In genomic region chr3:106068386-106068785, GRCh38 we compare ENCODE assay signal across 12 cellular contexts.
DNase-seq lines count a peak whose midpoint lies in the region; ATAC-seq and TF ChIP-seq lines count a peak whose summit lies in the region.
"Had no signal": no experiment of that assay in that cellular context is flagged by ENCODE, and none has a peak within 500 bp of the region (broad histone marks: within the 10 kb centered on the region; RNA-seq: fewer than 3 reads in every experiment).

No MANE protein-coding gene starts in this region.

- H3K4me3 Mint-ChIP-seq in natural killer cell = peak overlapping the region; percentile 73

- no peaks in the 10 kb centered on the region for H3K36me3 ChIP-seq in MG63
- H3K36me3 ChIP-seq in mammary epithelial cell (ENCODE audit: insufficient read depth, low read length) = no peaks in the 10 kb centered on the region

- ATAC-seq in GM19468 (IDR thresholded peaks at IDR 0.05; ENCODE audit: extremely low read depth, unreplicated experiment) (peak; percentile 6), natural killer cell (peak in 1 of 3 donors; percentile 39), HG03432 (IDR thresholded peaks at IDR 0.05; ENCODE audit: unreplicated experiment) (no peak), GM21390 (IDR thresholded peaks at IDR 0.05; ENCODE audit: unreplicated experiment) (no peak)

- peaks cover 18 to 21% of the 10 kb centered on the region in 2 donors for H3K4me1 Mint-ChIP-seq in natural killer cell

- peaks cover 4% of the 10 kb centered on the region; the same call in 1 of the 2 replicates for H3K9me3 ChIP-seq in MG63
- no peaks in the 10 kb centered on the region for H3K9me3 ChIP-seq in mammary epithelial cell (replicated peaks; ENCODE audit: insufficient read depth, low read length)

- no TSS peak for BruUV-seq in mammary epithelial cell (replicated peaks; lab: Mats Ljungman, UMichigan)

- no peaks in the 10 kb centered on the region for H4K20me1 ChIP-seq in mammary epithelial cell (ENCODE audit: insufficient read depth, low read length)

- no peaks in the 10 kb centered on the region for H3K27me3 ChIP-seq in MG63
- no peaks in the 10 kb centered on the region for H3K27me3 ChIP-seq in mammary epithelial cell (ENCODE audit: insufficient read depth, low read length)
- H3K27me3 ChIP-seq in dorsolateral prefrontal cortex = no peaks in the 10 kb centered on the region

- peaks cover 6% of the 10 kb centered on the region for H3K36me3 Mint-ChIP-seq in natural killer cell

- no peak overlapping the region for H3K27ac ChIP-seq in mammary epithelial cell (ENCODE audit: insufficient read depth, low read depth, low read length)
- peak overlapping the region in 1 of 59 donors; percentile 4 for H3K27ac ChIP-seq in dorsolateral prefrontal cortex

- H2AFZ ChIP-seq in mammary epithelial cell (ENCODE audit: low read depth, low read length) = peak overlapping the region; percentile 1

- CTCF ChIA-PET in mammary epithelial cell (lab: Charles Lee; ENCODE audit: low non-redundant PET) = no interaction called here

- no peak overlapping the region for H3K4me2 ChIP-seq in mammary epithelial cell (ENCODE audit: insufficient read depth, low read depth, low read length)

- in situ Hi-C loops in mammary epithelial cell (cut with MboI; ENCODE audit: low sequenced_read_pairs in 2 of 2) = no loop called here

- no peaks in the 10 kb centered on the region for H3K4me1 ChIP-seq in mammary epithelial cell (ENCODE audit: insufficient read depth, low read length)

- H3K9me3 Mint-ChIP-seq in natural killer cell = peaks cover 2% of the 10 kb centered on the region in 2 donors

- no peak overlapping the region for H3K4me3 ChIP-seq in MG63
- H3K4me3 ChIP-seq in mammary epithelial cell (replicated peaks in 1 of 3; ENCODE audit: insufficient read depth in 1 of 3, low read depth in 2 of 3, low read length in 3 of 3) = no peak overlapping the region
- no peak overlapping the region for H3K4me3 ChIP-seq in dorsolateral prefrontal cortex

- H3K27ac Mint-ChIP-seq in natural killer cell = peak overlapping the region; percentile 90 to 93

- TF ChIP-seq CTCF in mammary epithelial cell (conservative IDR thresholded peaks at IDR 0.05 in 1 of 2, IDR thresholded peaks at IDR 0.05 in 1 of 2; ENCODE audit: extremely low read depth in 1 of 2, insufficient read depth in 1 of 2, low read depth in 1 of 2, low read length in 2 of 2) = no peak
- no peak for TF ChIP-seq CTCF in natural killer cell (IDR thresholded peaks at IDR 0.05)
- TF ChIP-seq CTCF in dorsolateral prefrontal cortex (IDR thresholded peaks at IDR 0.05 in 54 of 56, conservative IDR thresholded peaks at IDR 0.05 in 2 of 56; ENCODE audit: low read depth in 1 of 56, partially characterized antibody in 56 of 56) = no peak

- 75% methylated on average over 1 of the region's 1 CpG for WGBS in mammary epithelial cell (ENCODE audit: low coverage, missing lambda C conversion rate)

- dilution Hi-C loops in mammary epithelial cell (cut with HindIII; ENCODE audit: low sequenced_read_pairs) = no loop called here

- no peaks in the 10 kb centered on the region for H3K79me2 ChIP-seq in mammary epithelial cell (ENCODE audit: insufficient read depth, low read length)

- intact Hi-C loops in mammary epithelial cell (cut with micrococcal nuclease) = no loop called here
- intact Hi-C loops in natural killer cell (cut with micrococcal nuclease) = loop anchor here (2.0 to 10.0 kb wide), 2 partner anchors 36 to 106 kb away; no protein-coding TSS in a partner anchor
- intact Hi-C loops in dorsolateral prefrontal cortex (cut with DNase I) = no loop called here

- DNase-seq in MG63 (peak; percentile 4), mammary epithelial cell (no peak), natural killer cell (no peak), dorsolateral prefrontal cortex (no peak)
- DNase-seq in stimulated activated naive CD4-positive, alpha-beta T cell (lab: John Stamatoyannopoulos, UW) = no peak
- DNase-seq: activated CD4-positive, CD25-positive, alpha-beta regulatory T cell; activated naive CD4-positive, alpha-beta T cell treated with anti-CD3 and anti-CD28 coated beads, Interleukin-2, amount 50 U/mL, for 16 hours; head of caudate nucleus; NCI-H82 had no signal

- H3K9ac ChIP-seq in mammary epithelial cell (ENCODE audit: insufficient read depth, low read length) = no peak overlapping the region

- no peaks in the 10 kb centered on the region for H3K27me3 Mint-ChIP-seq in natural killer cell (ENCODE audit: low read depth in 2 of 2)
